17 cellular contexts compared by ENCODE assay signal in the genomic region with DNA sequence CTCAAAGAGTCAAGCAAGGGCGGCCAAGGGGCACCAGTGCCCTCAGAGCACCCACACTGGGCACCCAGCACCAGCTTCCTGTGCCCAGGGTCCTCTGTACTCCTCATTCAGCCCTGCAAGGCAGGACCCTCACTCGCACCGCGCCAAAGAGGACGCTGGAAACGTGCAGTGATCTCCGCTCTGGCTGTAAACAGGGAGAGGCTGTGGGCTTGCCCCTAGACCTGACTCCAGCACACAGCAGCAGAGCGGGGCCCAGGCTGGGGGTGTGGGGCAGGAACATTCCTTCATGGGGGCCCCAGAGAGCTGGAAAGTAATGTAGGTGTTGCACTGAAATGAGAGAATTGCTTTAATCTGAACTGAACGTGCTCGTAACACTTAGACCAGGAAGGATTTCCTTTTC. TPM values are rescaled to one million over a fixed set of nuclear protein-coding genes. Genes with fewer than 3 reads are reported as not detected.
DNase-seq lines count a peak whose midpoint lies in the region; ATAC-seq and TF ChIP-seq lines count a peak whose summit lies in the region.
"Had no signal": no experiment of that assay in that cellular context is flagged by ENCODE, and none has a peak within 500 bp of the region (broad histone marks: within the 10 kb centered on the region; RNA-seq: fewer than 3 reads in every experiment).

No MANE protein-coding gene starts in this region.

- H3K27me3 ChIP-seq in H9 (ENCODE audit: insufficient read depth, low read length) (no peaks in the 10 kb centered on the region), neural progenitor cell (peaks cover 13% of the 10 kb centered on the region)

- H4K5ac ChIP-seq in H9 (ENCODE audit: insufficient read length, low read depth, low read length) = no peak overlapping the region

- H4K8ac ChIP-seq in H9 (replicated peaks; ENCODE audit: insufficient read length, low read depth, low read length) = no peak overlapping the region

- H3K79me1 ChIP-seq in H9 (ENCODE audit: insufficient read depth, low read depth, low read length, poor library complexity, severe bottlenecking) = no peaks in the 10 kb centered on the region

- peaks cover 2% of the 10 kb centered on the region for H3K36me3 Mint-ChIP-seq in activated CD8-positive, alpha-beta memory T cell treated with anti-CD3 and anti-CD28 coated beads, Interleukin-2, amount 10 ng/mL, durations not matched to agents 7 days and 5 days
- H3K36me3 Mint-ChIP-seq in H9 (ENCODE audit: insufficient read depth in 1 of 3, low read depth in 3 of 3) = no peaks in the 10 kb centered on the region
- peaks cover 3% of the 10 kb centered on the region for H3K36me3 Mint-ChIP-seq in central memory CD8-positive, alpha-beta T cell (ENCODE audit: insufficient read depth)
- no peaks in the 10 kb centered on the region for H3K36me3 Mint-ChIP-seq in neural progenitor cell
- H3K36me3 Mint-ChIP-seq: IgD-negative memory B cell had no signal

- TF ChIP-seq CTCF in H9 (conservative IDR thresholded peaks at IDR 0.05) (no peak), neural progenitor cell (IDR thresholded peaks at IDR 0.05) (no peak)

- DNase-seq in activated CD8-positive, alpha-beta memory T cell treated with anti-CD3 and anti-CD28 coated beads, Interleukin-2, amount 10 ng/mL, durations not matched to agents 7 days and 5 days = no peak
- DNase-seq in activated CD8-positive, alpha-beta memory T cell treated with anti-CD3 and anti-CD28 coated beads for 24 hours = no peak
- DNase-seq in H9 = peak; percentile 25
- no peak for DNase-seq in central memory CD8-positive, alpha-beta T cell (ENCODE audit: low spot score in 2 of 2)
- no peak for DNase-seq in neural progenitor cell (ENCODE audit: low spot score)
- DNase-seq in NCI-H2227 (lab: John Stamatoyannopoulos, UW; ENCODE audit: unreplicated experiment) = no peak
- DNase-seq in caudate nucleus (lab: John Stamatoyannopoulos, UW) = no peak
- DNase-seq: 8988T; C1 segment of cervical spinal cord; DMS79; NCI-H226; NCI-H526 treated with DMSO at 0.1 percent for 48 hours; NK-92 treated with Interleukin-12 subunit alpha and Interleukin-12 subunit beta, amount 100 ng/mL, for 24 hours had no signal

- H3K79me2 ChIP-seq in H9 (ENCODE audit: insufficient read depth, low read length) (no peaks in the 10 kb centered on the region), neural progenitor cell (ENCODE audit: low read depth) (no peaks in the 10 kb centered on the region)

- no peak overlapping the region for H2BK5ac ChIP-seq in H9 (ENCODE audit: insufficient read length, low read length)

- no peak overlapping the region for H2AK5ac ChIP-seq in H9 (ENCODE audit: insufficient read length, low read length)

- no peak overlapping the region for H3K56ac ChIP-seq in H9 (ENCODE audit: insufficient read length, low read depth, low read length)

- no peaks in the 10 kb centered on the region for H3K9me3 Mint-ChIP-seq in activated CD8-positive, alpha-beta memory T cell treated with anti-CD3 and anti-CD28 coated beads, Interleukin-2, amount 10 ng/mL, durations not matched to agents 7 days and 5 days (ENCODE audit: low read depth)
- H3K9me3 Mint-ChIP-seq in H9 (no peaks in the 10 kb centered on the region), neural progenitor cell (no peaks in the 10 kb centered on the region)
- no peaks in the 10 kb centered on the region for H3K9me3 Mint-ChIP-seq in central memory CD8-positive, alpha-beta T cell
- H3K9me3 Mint-ChIP-seq: IgD-negative memory B cell had no signal

- H3K23ac ChIP-seq in H9 (ENCODE audit: insufficient read length, low read depth, low read length) = no peak overlapping the region

- H2BK120ac ChIP-seq in H9 (ENCODE audit: low read depth, low read length, poor library complexity, severe bottlenecking) = no peak overlapping the region

- H3K18ac ChIP-seq in H9 (ENCODE audit: insufficient read length, low read depth, low read length) = no peak overlapping the region

- no peak overlapping the region for H4K91ac ChIP-seq in H9 (ENCODE audit: insufficient read length, low read depth, low read length)

- H2BK12ac ChIP-seq in H9 (ENCODE audit: insufficient read length, low read depth, low read length) = no peak overlapping the region

- ATAC-seq in activated CD8-positive, alpha-beta memory T cell treated with anti-CD3 and anti-CD28 coated beads, Interleukin-2, amount 10 ng/mL, durations not matched to agents 7 days and 5 days = no peak
- ATAC-seq in central memory CD8-positive, alpha-beta T cell (replicated peaks; ENCODE audit: extremely low read depth, poor library complexity, severe bottlenecking) = no peak
- no peak for ATAC-seq in HG03571 (IDR thresholded peaks at IDR 0.05; ENCODE audit: unreplicated experiment)
- ATAC-seq: HCT116 had no signal

- no peak overlapping the region for H3K4me3 Mint-ChIP-seq in activated CD8-positive, alpha-beta memory T cell treated with anti-CD3 and anti-CD28 coated beads, Interleukin-2, amount 10 ng/mL, durations not matched to agents 7 days and 5 days
- H3K4me3 Mint-ChIP-seq in H9 (no peak overlapping the region), neural progenitor cell (no peak overlapping the region)
- no peak overlapping the region for H3K4me3 Mint-ChIP-seq in central memory CD8-positive, alpha-beta T cell

- peaks cover 15% of the 10 kb centered on the region for H3F3A ChIP-seq in neural progenitor cell (ENCODE audit: low read depth)

- H3K27me3 Mint-ChIP-seq in activated CD8-positive, alpha-beta memory T cell treated with anti-CD3 and anti-CD28 coated beads, Interleukin-2, amount 10 ng/mL, durations not matched to agents 7 days and 5 days = peaks cover 3% of the 10 kb centered on the region
- H3K27me3 Mint-ChIP-seq in H9 (ENCODE audit: low read depth) = peaks cover 32% of the 10 kb centered on the region
- no peaks in the 10 kb centered on the region for H3K27me3 Mint-ChIP-seq in central memory CD8-positive, alpha-beta T cell
- H3K27me3 Mint-ChIP-seq in neural progenitor cell (ENCODE audit: insufficient read depth, low read depth) = peaks cover 5% of the 10 kb centered on the region
- H3K27me3 Mint-ChIP-seq: IgD-negative memory B cell had no signal

- peaks cover 3% of the 10 kb centered on the region for H3K23me2 ChIP-seq in H9 (ENCODE audit: insufficient read length, low read depth, low read length, poor library complexity, severe bottlenecking)

- H3K4me1 ChIP-seq in H9 (ENCODE audit: insufficient read depth, low read length) (no peaks in the 10 kb centered on the region; the same call in 1 of the 2 replicates), neural progenitor cell (no peaks in the 10 kb centered on the region)

- no peaks in the 10 kb centered on the region for H3K36me3 ChIP-seq in neural progenitor cell

- H3K4me2 ChIP-seq in H9 (ENCODE audit: insufficient read depth, insufficient read length, low read length) = no peak overlapping the region
- H3K4me2 ChIP-seq in neural progenitor cell = no peak overlapping the region

- H3K4me3 ChIP-seq in neural progenitor cell = no peak overlapping the region

- no CpG with 5 or more reads among the region's 10 CpGs for WGBS in H9 (ENCODE audit: extremely low coverage, insufficient read length, low lambda C conversion rate)

- H4K20me1 ChIP-seq in H9 (ENCODE audit: control insufficient read depth, insufficient read depth, insufficient read length) (no peaks in the 10 kb centered on the region), neural progenitor cell (ENCODE audit: low read depth) (no peaks in the 10 kb centered on the region)

- H3T11ph ChIP-seq in H9 (ENCODE audit: low read length) = no peak overlapping the region

- no peak overlapping the region for H3K9ac ChIP-seq in H9 (ENCODE audit: extremely low read depth, insufficient read length, low read length)
- H3K9ac ChIP-seq in neural progenitor cell = no peak overlapping the region

- H3K14ac ChIP-seq in H9 (ENCODE audit: insufficient read depth, low read length) = no peak overlapping the region; the same call in 1 of the 2 replicates

- H2AFZ ChIP-seq in H9 (ENCODE audit: low read length) (no peak overlapping the region), neural progenitor cell (replicated peaks) (no peak overlapping the region)

- H3K27ac Mint-ChIP-seq in activated CD8-positive, alpha-beta memory T cell treated with anti-CD3 and anti-CD28 coated beads, Interleukin-2, amount 10 ng/mL, durations not matched to agents 7 days and 5 days = peak overlapping the region; percentile 80
- H3K27ac Mint-ChIP-seq in H9 (no peak overlapping the region), neural progenitor cell (peak overlapping the region; percentile 25)
- peak overlapping the region; percentile 63 for H3K27ac Mint-ChIP-seq in central memory CD8-positive, alpha-beta T cell (ENCODE audit: low read depth)
- H3K27ac Mint-ChIP-seq: IgD-negative memory B cell had no signal

- no peak overlapping the region for H3K4ac ChIP-seq in H9 (ENCODE audit: low read depth, low read length)

- peaks cover 27% of the 10 kb centered on the region for H3K4me1 Mint-ChIP-seq in activated CD8-positive, alpha-beta memory T cell treated with anti-CD3 and anti-CD28 coated beads, Interleukin-2, amount 10 ng/mL, durations not matched to agents 7 days and 5 days
- H3K4me1 Mint-ChIP-seq in H9 (peaks cover 14 to 21% of the 10 kb centered on the region in 2 experiments), neural progenitor cell (no peaks in the 10 kb centered on the region)
- H3K4me1 Mint-ChIP-seq in central memory CD8-positive, alpha-beta T cell = peaks cover 27% of the 10 kb centered on the region

- no peaks in the 10 kb centered on the region for H3K9me3 ChIP-seq in H9 (ENCODE audit: control insufficient read depth, low read depth, low read length)
- H3K9me3 ChIP-seq in neural progenitor cell (ENCODE audit: low read depth) = no peaks in the 10 kb centered on the region

- CTCF ChIA-PET in activated CD8-positive, alpha-beta memory T cell treated with anti-CD3 and anti-CD28 coated beads, Interleukin-2, amount 10 ng/mL, durations not matched to agents 7 days and 5 days (lab: Charles Lee) = interaction anchor here (0.7 to 2.7 kb wide), 4 partner anchors 9 to 175 kb away, joined by 3 to 8 read pairs (median 6); partner anchors contain the start of gene PACS2

- no peak overlapping the region for H2BK15ac ChIP-seq in H9 (ENCODE audit: low read depth, low read length)

- no peak overlapping the region for H2BK20ac ChIP-seq in H9 (ENCODE audit: low read depth, low read length, poor library complexity, severe bottlenecking)

- no peak overlapping the region for H3K27ac ChIP-seq in H9 (ENCODE audit: insufficient read length, low read depth, low read length)
- H3K27ac ChIP-seq in neural progenitor cell = no peak overlapping the region
- no peak overlapping the region for H3K27ac ChIP-seq in caudate nucleus (ENCODE audit: low read depth, low read length)
- H3K27ac ChIP-seq: RWPE1 had no signal

RNA-seq across cellular contexts. Expression of gene BRF1, which starts 5.0 kb away (rescaled TPM):
- 10 to 100 TPM; 32.2 to 51.8 TPM for total RNA-seq in activated CD8-positive, alpha-beta memory T cell treated with anti-CD3 and anti-CD28 coated beads, Interleukin-2, amount 10 ng/mL, durations not matched to agents 7 days and 5 days
- total RNA-seq in H9 (2021) = 27.0 and 28.3 TPM in 2 replicates
- 16.9 and 40.5 TPM in 2 replicates for total RNA-seq in neural progenitor cell (ENCODE audit: low replicate concordance)

RNA-seq across cellular contexts. Expression of gene PACS2, which starts 8.8 kb away (rescaled TPM):
- 10 to 100 TPM; 27.8 to 40.2 TPM for total RNA-seq in activated CD8-positive, alpha-beta memory T cell treated with anti-CD3 and anti-CD28 coated beads, Interleukin-2, amount 10 ng/mL, durations not matched to agents 7 days and 5 days
- total RNA-seq in H9 (2021) = 63.5 and 72.5 TPM in 2 replicates
- total RNA-seq in neural progenitor cell (ENCODE audit: low replicate concordance) = 22.5 and 41.2 TPM in 2 replicates

RNA-seq across cellular contexts. Expression of gene BTBD6, which starts 57.4 kb away (rescaled TPM):
- total RNA-seq in activated CD8-positive, alpha-beta memory T cell treated with anti-CD3 and anti-CD28 coated beads, Interleukin-2, amount 10 ng/mL, durations not matched to agents 7 days and 5 days = 10 to 100 TPM; 47.1 to 49.0 TPM
- total RNA-seq in H9 (2021) = 22.9 and 23.3 TPM in 2 replicates
- total RNA-seq in neural progenitor cell (ENCODE audit: low replicate concordance) = 9.0 and 15.0 TPM in 2 replicates

Comparison
In these comparisons a context has a peak if more than half of its experiments do, and no peak if none do; other contexts are left out.
1. H3K27ac Mint-ChIP-seq: peak in activated CD8-positive, alpha-beta memory T cell treated with anti-CD3 and anti-CD28 coated beads, Interleukin-2, amount 10 ng/mL, durations not matched to agents 7 days and 5 days (single experiment), central memory CD8-positive, alpha-beta T cell (single experiment) and neural progenitor cell (single experiment); none in H9 (0 of 3).